Comparison of ENCODE assay signal across 20 cellular contexts in the genomic region with DNA sequence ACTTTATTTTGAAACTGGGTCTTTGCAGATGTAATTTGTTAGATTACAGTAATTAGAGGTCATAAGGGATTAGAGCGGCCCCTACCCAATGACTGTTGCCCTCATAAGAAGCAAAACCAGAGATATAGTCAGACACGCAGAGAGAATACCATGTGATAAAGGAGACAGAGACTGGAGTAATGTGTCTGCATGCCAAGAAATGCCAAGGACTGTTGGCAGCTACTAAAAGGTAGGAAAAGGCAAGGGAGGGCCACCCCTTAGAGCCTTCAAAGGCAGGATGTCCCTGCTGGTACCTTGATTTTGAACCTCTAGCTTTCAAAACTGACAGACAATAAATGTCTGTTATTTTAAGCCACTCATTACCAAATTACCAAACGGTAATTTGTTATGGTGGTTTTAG.
"Had no signal": no experiment of that assay in that cellular context is flagged by ENCODE, and none has a peak within 500 bp of the region (broad histone marks: within the 10 kb centered on the region; RNA-seq: fewer than 3 reads in every experiment).

No MANE protein-coding gene starts in this region.

- H3K9me3 ChIP-seq: SJSA1 had no signal

- H3K27me3 ChIP-seq: SJSA1 had no signal

- ATAC-seq: HepG2 had no signal

- H3K27ac ChIP-seq: SJSA1 had no signal

- DNase-seq: IMR-90, Karpas-422, KG1, MM.1S, NCI-H1105, NCI-H1417, NCI-H1436 treated with DMSO at 0.1 percent for 48 hours, NCI-H1694, NCI-H187 treated with DMSO at 0.1 percent for 48 hours, NCI-H2029 treated with DMSO at 0.1 percent for 48 hours, NCI-H2171, NCI-H226, NCI-H446, NCI-H510A, NCI-H524 treated with DMSO at 0.1 percent for 48 hours, Right ventricle myocardium superior, RPMI8226, SIG-M5 had no signal

- H3K4me3 ChIP-seq: SJSA1 had no signal

- H3K36me3 ChIP-seq: SJSA1 had no signal
